10 cellular contexts compared by ENCODE assay signal in the genomic region with DNA sequence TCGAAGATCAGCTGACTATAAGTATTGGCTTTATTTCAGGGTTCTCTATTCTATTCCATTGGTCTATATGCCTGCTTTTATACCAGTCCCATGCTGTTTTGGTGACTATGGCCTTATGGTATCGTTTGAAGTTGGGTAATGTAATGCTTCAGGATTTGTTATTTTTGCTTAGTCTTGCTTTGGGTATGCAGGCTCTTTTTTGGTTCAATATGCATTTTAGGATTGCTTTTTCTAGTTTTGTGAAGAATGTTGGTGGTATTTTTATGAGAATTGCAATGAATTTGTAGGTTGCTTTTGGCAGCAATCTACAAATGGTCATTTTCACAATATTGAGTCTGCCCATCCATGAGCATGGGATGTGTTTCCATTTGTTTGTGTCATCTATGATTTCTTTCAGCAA.
"Had no signal": no experiment of that assay in that cellular context is flagged by ENCODE, and none has a peak within 500 bp of the region (broad histone marks: within the 10 kb centered on the region; RNA-seq: fewer than 3 reads in every experiment).

No MANE protein-coding gene starts in this region.

- H3K4me1 Mint-ChIP-seq: IgD-negative memory B cell had no signal

- ATAC-seq: HepG2, K562 had no signal

- DNase-seq: IMR-90, Karpas-422, Kasumi-1, KBM-7, KG1 had no signal

- H3K27ac ChIP-seq: HL-60, KMS-11 had no signal

- H3K27ac Mint-ChIP-seq: IgD-negative memory B cell had no signal

- H3K4me3 Mint-ChIP-seq: IgD-negative memory B cell had no signal

- H3K4me3 ChIP-seq: K562 had no signal

- H3K27me3 Mint-ChIP-seq: IgD-negative memory B cell had no signal

- H3K36me3 Mint-ChIP-seq: IgD-negative memory B cell had no signal
